ENCODE assay signal across 8 cellular contexts in the genomic region with DNA sequence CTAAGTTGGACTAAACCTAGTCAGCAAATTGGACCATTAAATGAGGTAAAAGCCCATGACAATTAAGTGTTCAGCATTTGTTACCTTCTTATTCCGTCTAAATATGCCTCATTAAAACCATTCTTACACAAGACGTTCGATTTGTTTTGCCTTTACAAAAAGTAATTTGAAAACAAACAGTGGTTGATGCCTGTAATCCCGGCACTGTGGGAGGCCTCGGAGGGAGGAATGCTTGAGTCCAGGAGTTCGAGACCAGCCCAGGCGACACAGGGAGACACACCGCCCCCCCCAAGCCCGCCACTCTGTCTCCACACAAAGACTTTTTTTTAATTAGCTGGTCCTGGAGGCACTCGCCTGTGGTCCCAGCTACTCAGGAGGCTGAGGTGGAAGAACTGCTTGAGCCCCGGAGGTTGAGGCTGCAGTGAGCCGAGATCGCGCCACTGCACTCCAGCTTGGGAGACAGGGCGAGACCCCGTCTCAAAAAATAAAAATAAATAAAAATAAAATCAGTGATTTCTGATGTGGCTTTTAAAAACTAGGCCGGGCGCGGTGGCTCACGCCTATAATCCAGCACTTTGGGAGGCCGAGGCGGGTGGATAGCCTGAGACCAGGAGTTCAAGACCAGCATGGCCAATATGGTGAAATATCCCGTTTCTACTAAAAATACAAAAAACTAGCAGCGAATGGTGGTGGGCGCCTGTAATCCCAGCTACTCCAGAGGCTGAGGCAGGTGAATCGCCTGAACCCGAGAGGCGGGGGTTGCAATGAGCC. TPM values are rescaled to one million over a fixed set of nuclear protein-coding genes. Genes with fewer than 3 reads are reported as not detected.
DNase-seq lines count a peak whose midpoint lies in the region; ATAC-seq and TF ChIP-seq lines count a peak whose summit lies in the region.

No MANE protein-coding gene starts in this region.

- no peaks in the 10 kb centered on the region for H3K9me2 ChIP-seq in GM23338 (ENCODE audit: insufficient read depth)

- H3K4me3 ChIP-seq in A673 (ENCODE audit: low read depth, low read length, poor library complexity, severe bottlenecking) (peak overlapping the region; percentile 73), GM23338 (peak overlapping the region; percentile 98), prostate gland (peak overlapping the region; percentile 77 to 92)

- peaks cover 18% of the 10 kb centered on the region for H3K36me3 ChIP-seq in A673 (ENCODE audit: insufficient read depth, low read length, poor library complexity, severe bottlenecking)
- H3K36me3 ChIP-seq in GM23338 (ENCODE audit: insufficient read depth), result peaks cover 13% of the 10 kb centered on the region; the same call in 1 of the 2 replicates
- no peaks in the 10 kb centered on the region for H3K36me3 ChIP-seq in prostate gland

- H3K27ac Mint-ChIP-seq in GM23338 (peak overlapping the region; percentile 99), glutamatergic neuron (ENCODE audit: unreplicated experiment) (peak overlapping the region; percentile 99)
- peak overlapping the region; percentile 98 for H3K27ac Mint-ChIP-seq in activated CD8-positive, alpha-beta T cell treated with anti-CD3 and anti-CD28 coated beads, Interleukin-2, amount 10 ng/mL, durations not matched to agents 7 days and 5 days

- 9% methylated on average over 28 of the region's 28 CpGs for WGBS in prostate gland

- peaks cover 19% of the 10 kb centered on the region for H3K27me3 Mint-ChIP-seq in GM23338 (ENCODE audit: insufficient read depth, low read depth, poor library complexity)
- peaks cover 2% of the 10 kb centered on the region for H3K27me3 Mint-ChIP-seq in activated CD8-positive, alpha-beta T cell treated with anti-CD3 and anti-CD28 coated beads, Interleukin-2, amount 10 ng/mL, durations not matched to agents 7 days and 5 days (ENCODE audit: low read depth)
- H3K27me3 Mint-ChIP-seq in glutamatergic neuron (ENCODE audit: unreplicated experiment), result peaks cover 12% of the 10 kb centered on the region

- H2AFZ ChIP-seq in GM23338, result no peak overlapping the region

- H3K79me2 ChIP-seq in GM23338 (replicated peaks; ENCODE audit: insufficient read depth), result peaks cover 41% of the 10 kb centered on the region

- peaks cover 4% of the 10 kb centered on the region; the same call in 1 of the 3 replicates for H3K9me3 Mint-ChIP-seq in GM23338
- no peaks in the 10 kb centered on the region for H3K9me3 Mint-ChIP-seq in activated CD8-positive, alpha-beta T cell treated with anti-CD3 and anti-CD28 coated beads, Interleukin-2, amount 10 ng/mL, durations not matched to agents 7 days and 5 days (ENCODE audit: insufficient read depth)
- peaks cover 11% of the 10 kb centered on the region for H3K9me3 Mint-ChIP-seq in glutamatergic neuron (ENCODE audit: unreplicated experiment)

- intact Hi-C loops in A673 (cut with micrococcal nuclease; ENCODE audit: unreplicated experiment), result loop anchor here (5.0 kb wide), 1 partner anchor 58 kb away; a partner anchor contains a TSS
- intact Hi-C loops in prostate gland (cut with DNase I), result no loop called here

- peak overlapping the region; percentile 82 for H3K4me2 ChIP-seq in GM23338

- H4K20me1 ChIP-seq in GM23338 (replicated peaks; ENCODE audit: insufficient read depth), result peaks cover 28% of the 10 kb centered on the region

- H3K36me3 Mint-ChIP-seq in GM23338 (ENCODE audit: low read depth) (peaks cover 40% of the 10 kb centered on the region), glutamatergic neuron (ENCODE audit: unreplicated experiment) (no peaks in the 10 kb centered on the region)
- H3K36me3 Mint-ChIP-seq in activated CD8-positive, alpha-beta T cell treated with anti-CD3 and anti-CD28 coated beads, Interleukin-2, amount 10 ng/mL, durations not matched to agents 7 days and 5 days (ENCODE audit: low read depth), result peaks cover 23% of the 10 kb centered on the region

- no peaks in the 10 kb centered on the region for H3K9me3 ChIP-seq in A673 (ENCODE audit: low read depth, low read length, poor library complexity, severe bottlenecking)
- no peaks in the 10 kb centered on the region for H3K9me3 ChIP-seq in prostate gland

- 0 out of 2 replicates have a peak, but pooled peaks cover 4% of the 10 kb centered on the region for H3F3A ChIP-seq in GM23338 (replicated peaks; ENCODE audit: low read depth)

- H3K4me1 Mint-ChIP-seq in GM23338 (peaks cover 35% of the 10 kb centered on the region), glutamatergic neuron (ENCODE audit: low read depth, unreplicated experiment) (peaks cover 8% of the 10 kb centered on the region)
- H3K4me1 Mint-ChIP-seq in activated CD8-positive, alpha-beta T cell treated with anti-CD3 and anti-CD28 coated beads, Interleukin-2, amount 10 ng/mL, durations not matched to agents 7 days and 5 days (ENCODE audit: low read depth), result peaks cover 42% of the 10 kb centered on the region

- H3K27ac ChIP-seq in A673 (ENCODE audit: low read depth, low read length, poor library complexity, severe bottlenecking) (peak overlapping the region; percentile 94), GM23338 (ENCODE audit: low read depth) (peak overlapping the region; percentile 99), prostate gland (peak overlapping the region; percentile 95 to 97)

- H3K4me1 ChIP-seq in A673 (ENCODE audit: insufficient read depth, low read length, poor library complexity, severe bottlenecking), result peaks cover 35% of the 10 kb centered on the region
- peaks cover 37% of the 10 kb centered on the region for H3K4me1 ChIP-seq in GM23338 (ENCODE audit: insufficient read depth)
- peaks cover 10% of the 10 kb centered on the region for H3K4me1 ChIP-seq in prostate gland (replicated peaks)

- POLR2A ChIA-PET in A673 (lab: Charles Lee; ENCODE audit: low non-redundant PET), result interaction anchor here (0.5 kb wide), 1 partner anchor 56 kb away, joined by 3 read pairs; a partner anchor contains a TSS
- POLR2A ChIA-PET in activated CD8-positive, alpha-beta T cell treated with anti-CD3 and anti-CD28 coated beads, Interleukin-2, amount 10 ng/mL, durations not matched to agents 7 days and 5 days (lab: Charles Lee), result interaction anchor here (0.6 to 2.3 kb wide), 5 partner anchors 10 to 1706 kb away, joined by 3 to 7 read pairs (median 4); a partner anchor contains a TSS

- ATAC-seq in GM23338 (peak; percentile 3; the same call in 2 of the 3 replicates), GM19397 (IDR thresholded peaks at IDR 0.05; ENCODE audit: unreplicated experiment) (no peak), GM18498 (IDR thresholded peaks at IDR 0.05; ENCODE audit: unreplicated experiment) (no peak)
- no peak for ATAC-seq in activated CD8-positive, alpha-beta T cell treated with anti-CD3 and anti-CD28 coated beads, Interleukin-2, amount 10 ng/mL, durations not matched to agents 7 days and 5 days

- CTCF ChIA-PET in A673 (lab: Charles Lee), result interaction anchor here (0.5 to 1.6 kb wide), 5 partner anchors 25 to 1015 kb away, joined by 3 to 12 read pairs (median 4); no protein-coding TSS in a partner anchor
- CTCF ChIA-PET in activated CD8-positive, alpha-beta T cell treated with anti-CD3 and anti-CD28 coated beads, Interleukin-2, amount 10 ng/mL, durations not matched to agents 7 days and 5 days (lab: Charles Lee), result interaction anchor here (1.0 to 3.0 kb wide), 8 partner anchors 19 to 135 kb away, joined by 3 to 18 read pairs (median 6); no protein-coding TSS in a partner anchor

- TF ChIP-seq CTCF in A673 (conservative IDR thresholded peaks at IDR 0.05; ENCODE audit: low read depth, low read length) (no peak), GM23338 (conservative IDR thresholded peaks at IDR 0.05; ENCODE audit: low read depth in 2 of 2) (no peak), glutamatergic neuron (IDR thresholded peaks at IDR 0.05; ENCODE audit: partially characterized antibody, unreplicated experiment) (no peak), prostate gland (IDR thresholded peaks at IDR 0.05) (no peak)

- TF ChIP-seq POLR2A in prostate gland (IDR thresholded peaks at IDR 0.05), result no peak

- no peaks in the 10 kb centered on the region for H3K27me3 ChIP-seq in A673 (replicated peaks; ENCODE audit: insufficient read depth, low read depth, low read length, poor library complexity)
- H3K27me3 ChIP-seq in GM23338 (ENCODE audit: insufficient read depth), result no peaks in the 10 kb centered on the region
- no peaks in the 10 kb centered on the region for H3K27me3 ChIP-seq in prostate gland (replicated peaks; ENCODE audit: insufficient read depth)

- H3K4me3 Mint-ChIP-seq in GM23338 (peak overlapping the region; percentile 96), glutamatergic neuron (ENCODE audit: unreplicated experiment) (peak overlapping the region; percentile 98)
- H3K4me3 Mint-ChIP-seq in activated CD8-positive, alpha-beta T cell treated with anti-CD3 and anti-CD28 coated beads, Interleukin-2, amount 10 ng/mL, durations not matched to agents 7 days and 5 days, result peak overlapping the region; percentile 97

- BruUV-seq in A673 (replicated peaks; lab: Mats Ljungman, UMichigan), result TSS peak; percentile 95

- DNase-seq in A673 (ENCODE audit: low spot score), result peak; percentile 30
- peak; percentile 34 for DNase-seq in GM23338 (ENCODE audit: low spot score)
- no peak for DNase-seq in activated CD8-positive, alpha-beta T cell treated with anti-CD3 and anti-CD28 coated beads, Interleukin-2, amount 10 ng/mL, durations not matched to agents 7 days and 5 days
- DNase-seq in glutamatergic neuron, result peak; percentile 29
- DNase-seq in prostate gland (ENCODE audit: low spot score), result no peak
- DNase-seq in NCI-H1436 (lab: John Stamatoyannopoulos, UW), result no peak

TF ChIP-seq in GM23338, 12 proteins besides CTCF, POLR2A, EP300 and RAD21 (continues in another document):
- no peak for TF ChIP-seq ZNF114 (CRISPR knock-in tag; IDR thresholded peaks at IDR 0.05)

RNA-seq across cellular contexts. Expression of a gene that starts 0.9 kb away (rescaled TPM):
- total RNA-seq in A673 (2021) (393 and 400 TPM in 2 replicates), glutamatergic neuron (ENCODE audit: unreplicated experiment) (283 TPM), prostate gland (100 to 1,000 TPM; 419 to 458 TPM)
- total RNA-seq in GM23338 (2014; rRNA removed; shearing (Covaris generic)), result 564 and 584 TPM in 2 replicates
- 130 and 141 TPM in 2 replicates for polyA plus RNA-seq in GM23338 (2016; fragmentation: Nextera tagmentation; extraction: Ambion mirVana)
- total RNA-seq in activated CD8-positive, alpha-beta T cell treated with anti-CD3 and anti-CD28 coated beads, Interleukin-2, amount 10 ng/mL, durations not matched to agents 7 days and 5 days, result 100 to 1,000 TPM; 352 to 353 TPM

RNA-seq across cellular contexts. Expression of a gene that starts 44.5 kb away (rescaled TPM):
- total RNA-seq in A673 (2021) (3.4 and 6.1 TPM in 2 replicates), glutamatergic neuron (ENCODE audit: unreplicated experiment) (2.5 TPM), prostate gland (100 to 1,000 TPM in 1 of 2 donors, 10 to 100 TPM in 1; 66.5 to 180 TPM)
- total RNA-seq in GM23338 (2014; rRNA removed; shearing (Covaris generic)), result 5.7 and 6.9 TPM in 2 replicates
- 1.5 and 1.8 TPM in 2 replicates for polyA plus RNA-seq in GM23338 (2016; fragmentation: Nextera tagmentation; extraction: Ambion mirVana)
- total RNA-seq in activated CD8-positive, alpha-beta T cell treated with anti-CD3 and anti-CD28 coated beads, Interleukin-2, amount 10 ng/mL, durations not matched to agents 7 days and 5 days, result 1 to 10 TPM; 1.0 to 1.4 TPM

RNA-seq across cellular contexts. Expression of a gene that starts 56.5 kb away (rescaled TPM):
- total RNA-seq in A673 (2021) (179 and 209 TPM in 2 replicates), glutamatergic neuron (ENCODE audit: unreplicated experiment) (1.3 TPM), prostate gland (100 to 1,000 TPM; 211 to 737 TPM)
- total RNA-seq in GM23338 (2014; rRNA removed; shearing (Covaris generic)), result 537 and 552 TPM in 2 replicates
- polyA plus RNA-seq in GM23338 (2016; fragmentation: Nextera tagmentation; extraction: Ambion mirVana), result 1,013 and 1,049 TPM in 2 replicates
- total RNA-seq in activated CD8-positive, alpha-beta T cell treated with anti-CD3 and anti-CD28 coated beads, Interleukin-2, amount 10 ng/mL, durations not matched to agents 7 days and 5 days, result under 1 TPM; 0.44 to 0.95 TPM

Comparison
In these comparisons a context has a peak if more than half of its experiments do, and no peak if none do; other contexts are left out.
1. DNase-seq: peak in A673 (single experiment), GM23338 (single experiment) and glutamatergic neuron (single experiment); none in activated CD8-positive, alpha-beta T cell treated with anti-CD3 and anti-CD28 coated beads, Interleukin-2, amount 10 ng/mL, durations not matched to agents 7 days and 5 days (single experiment), prostate gland (single experiment) and NCI-H1436 (single experiment).
2. RNA of a gene that starts 56.5 kb away (total RNA-seq): 211 to 737 TPM in prostate gland, 537 to 552 TPM in GM23338 and 179 to 209 TPM in A673; 1.3 TPM in glutamatergic neuron (single experiment) and 0.44 to 0.95 TPM in activated CD8-positive, alpha-beta T cell treated with anti-CD3 and anti-CD28 coated beads, Interleukin-2, amount 10 ng/mL, durations not matched to agents 7 days and 5 days; every median in the first group is over 10 times any median in the second.
3. Peak in every context shown above with its lines, with median percentiles within 50 percentile points of each other: H3K27ac ChIP-seq, H3K4me3 ChIP-seq, H3K27ac Mint-ChIP-seq and H3K4me3 Mint-ChIP-seq.